In genomic region chr20:60304931-60305330, GRCh38 we compare ENCODE assay signal across 18 cellular contexts.
A peak's percentile ranks its signal among the peaks of the same experiment; 100 is the strongest.
DNase-seq lines count a peak whose midpoint lies in the region; ATAC-seq and TF ChIP-seq lines count a peak whose summit lies in the region.
"Had no signal": no experiment of that assay in that cellular context is flagged by ENCODE, and none has a peak within 500 bp of the region (broad histone marks: within the 10 kb centered on the region; RNA-seq: fewer than 3 reads in every experiment).

No MANE protein-coding gene starts in this region.

- peak overlapping the region; percentile 18 for H3K27ac Mint-ChIP-seq in chondrocyte (ENCODE audit: unreplicated experiment)
- H3K27ac Mint-ChIP-seq: B cell; CD14-positive monocyte; CD4-positive, alpha-beta memory T cell; CD8-positive, alpha-beta memory T cell had no signal

- H3K9me3 Mint-ChIP-seq in chondrocyte (ENCODE audit: low read depth), result no peaks in the 10 kb centered on the region
- H3K9me3 Mint-ChIP-seq: CD14-positive monocyte; CD4-positive, alpha-beta memory T cell; CD4-positive, CD25-positive, alpha-beta regulatory T cell; CD8-positive, alpha-beta memory T cell had no signal

- DNase-seq in cardiac septum (ENCODE audit: low spot score) (peak; percentile 10), left cardiac atrium (no peak), chondrocyte (ENCODE audit: low spot score) (no peak), NCI-H1105 (lab: John Stamatoyannopoulos, UW) (no peak)
- DNase-seq: AML-193; CD4-positive, alpha-beta memory T cell; CD4-positive, CD25-positive, alpha-beta regulatory T cell; CD8-positive, alpha-beta memory T cell; COR-L47; DMS 273 treated with DMSO at 0.1 percent for 48 hours; DMS153; DMS53; DMS79; GF-D8 had no signal

- no peak for TF ChIP-seq CTCF in chondrocyte (IDR thresholded peaks at IDR 0.05)

- ATAC-seq in left cardiac atrium (no peak), HG02852 (IDR thresholded peaks at IDR 0.05; ENCODE audit: unreplicated experiment) (no peak)
- ATAC-seq: A549 had no signal

- intact Hi-C loops in cardiac septum (cut with DNase I), result no loop called here
- intact Hi-C loops in left cardiac atrium (cut with DNase I), result no loop called here

- H3K4me3 Mint-ChIP-seq in chondrocyte (ENCODE audit: unreplicated experiment), result no peak overlapping the region
- H3K4me3 Mint-ChIP-seq: B cell; CD14-positive monocyte; CD4-positive, alpha-beta memory T cell; CD4-positive, CD25-positive, alpha-beta regulatory T cell; CD8-positive, alpha-beta memory T cell had no signal

- H3K27me3 Mint-ChIP-seq in chondrocyte (ENCODE audit: low read depth), result peaks cover 5% of the 10 kb centered on the region
- H3K27me3 Mint-ChIP-seq: B cell; CD4-positive, alpha-beta memory T cell; CD8-positive, alpha-beta memory T cell had no signal

- H3K36me3 Mint-ChIP-seq in chondrocyte (ENCODE audit: low read depth), result no peaks in the 10 kb centered on the region
- H3K36me3 Mint-ChIP-seq: CD14-positive monocyte; CD4-positive, alpha-beta memory T cell; CD4-positive, CD25-positive, alpha-beta regulatory T cell; CD8-positive, alpha-beta memory T cell had no signal

- no peaks in the 10 kb centered on the region for H3K4me1 Mint-ChIP-seq in chondrocyte (ENCODE audit: low read depth)
- H3K4me1 Mint-ChIP-seq: B cell; CD14-positive monocyte; CD4-positive, alpha-beta memory T cell; CD8-positive, alpha-beta memory T cell had no signal
